In genomic region chrX:6505960-6506359, GRCh38 we compare ENCODE assay signal across 14 cellular contexts. TPM values are rescaled to one million over a fixed set of nuclear protein-coding genes. Genes with fewer than 3 reads are reported as not detected.
DNase-seq lines count a peak whose midpoint lies in the region; TF ChIP-seq lines count a peak whose summit lies in the region.
"Had no signal": no experiment of that assay in that cellular context is flagged by ENCODE, and none has a peak within 500 bp of the region (broad histone marks: within the 10 kb centered on the region; RNA-seq: fewer than 3 reads in every experiment).

No MANE protein-coding gene starts in this region.

- WGBS in mesendoderm (ENCODE audit: extremely low coverage, insufficient coverage, low lambda C conversion rate), result no CpG with 5 or more reads among the region's 2 CpGs
- WGBS in suprapubic skin, result 58% methylated on average over 2 of the region's 2 CpGs

- H4K8ac ChIP-seq in mesendoderm (ENCODE audit: low read depth, low read length), result no peak overlapping the region

- H3K79me1 ChIP-seq in mesendoderm (ENCODE audit: low read length), result no peaks in the 10 kb centered on the region

- TF ChIP-seq CTCF in suprapubic skin (IDR thresholded peaks at IDR 0.05), result no peak

- H3K4me1 ChIP-seq in mesendoderm (ENCODE audit: control insufficient read depth, low read depth, low read length) (no peaks in the 10 kb centered on the region), suprapubic skin (no peaks in the 10 kb centered on the region)
- H3K4me1 ChIP-seq: A549 had no signal

- H2BK5ac ChIP-seq in mesendoderm (ENCODE audit: low read length), result no peak overlapping the region

- H3K4me3 ChIP-seq in mesendoderm (ENCODE audit: low read length) (no peak overlapping the region), suprapubic skin (no peak overlapping the region)
- H3K4me3 ChIP-seq: A549 had no signal

- no peak overlapping the region for H2BK15ac ChIP-seq in mesendoderm (replicated peaks; ENCODE audit: low read depth)

- no peak overlapping the region for H3K4me2 ChIP-seq in mesendoderm (ENCODE audit: low read length)
- H3K4me2 ChIP-seq: A549 had no signal

- no peak overlapping the region for H3K56ac ChIP-seq in mesendoderm (ENCODE audit: low read length)

- DNase-seq in NCI-H524 (lab: John Stamatoyannopoulos, UW) (peak; percentile 0 to 60), NCI-H524 treated with DMSO at 0.1 percent for 48 hours (lab: John Stamatoyannopoulos, UW) (no peak), NCI-H748 treated with DMSO at 0.1 percent for 48 hours (lab: John Stamatoyannopoulos, UW) (peak; percentile 70), mesendoderm (peak; percentile 5), glomerular visceral epithelial cell (ENCODE audit: extremely low spot score) (no peak), DMS114 treated with DMSO at 0.1 percent for 48 hours (lab: John Stamatoyannopoulos, UW; ENCODE audit: unreplicated experiment) (no peak), suprapubic skin (ENCODE audit: low spot score in 2 of 2) (no peak)
- DNase-seq: COR-L47, NCI-H1694, NCI-H2171 treated with DMSO at 0.1 percent for 48 hours, NCI-H526, SIG-M5 had no signal

- no peak for TF ChIP-seq EP300 in suprapubic skin (IDR thresholded peaks at IDR 0.05)

- no peaks in the 10 kb centered on the region for H3K9me3 ChIP-seq in suprapubic skin
- H3K9me3 ChIP-seq: A549 had no signal

- H2AK5ac ChIP-seq in mesendoderm (ENCODE audit: low read length), result no peak overlapping the region

- H3K27me3 ChIP-seq in mesendoderm (ENCODE audit: insufficient read depth, low read length, poor library complexity) (no peaks in the 10 kb centered on the region), suprapubic skin (no peaks in the 10 kb centered on the region)

- no peak for TF ChIP-seq POLR2A in suprapubic skin (IDR thresholded peaks at IDR 0.05)

- H3K9ac ChIP-seq in mesendoderm (ENCODE audit: low read length), result no peak overlapping the region

- no peaks in the 10 kb centered on the region for H3K79me2 ChIP-seq in mesendoderm (ENCODE audit: control insufficient read depth, insufficient read depth, low read length)

- H2BK120ac ChIP-seq in mesendoderm (ENCODE audit: low read depth, low read length), result no peak overlapping the region

- H3K18ac ChIP-seq in mesendoderm (ENCODE audit: low read length), result no peak overlapping the region

- no peak overlapping the region for H3K23ac ChIP-seq in mesendoderm (ENCODE audit: low read length)

- no peaks in the 10 kb centered on the region for H3K36me3 ChIP-seq in mesendoderm (ENCODE audit: control insufficient read depth, insufficient read depth, low read length)
- no peaks in the 10 kb centered on the region for H3K36me3 ChIP-seq in suprapubic skin

- no peak overlapping the region for H3K4ac ChIP-seq in mesendoderm (ENCODE audit: low read depth, low read length)

- H3K27ac ChIP-seq in mesendoderm (ENCODE audit: low read depth, low read length) (no peak overlapping the region), suprapubic skin (no peak overlapping the region)
- H3K27ac ChIP-seq: A549 had no signal

- H4K5ac ChIP-seq in mesendoderm (ENCODE audit: low read length), result no peak overlapping the region

RNA-seq across cellular contexts. Expression of gene VCX3A, which starts 29.0 kb away (rescaled TPM):
- 0.51 TPM for polyA plus RNA-seq in mesendoderm (2013, experiment 1 of 2)
- polyA plus RNA-seq in mesendoderm (2013, experiment 2 of 2), result 0.53 TPM
- not detected for total RNA-seq in suprapubic skin
- polyA plus RNA-seq: A549, CD14-positive monocyte had no signal

Comparison
In these comparisons a context has a peak if more than half of its experiments do, and no peak if none do; other contexts are left out.
1. DNase-seq: peak in NCI-H524 (2 of 2), NCI-H748 treated with DMSO at 0.1 percent for 48 hours (single experiment) and mesendoderm (single experiment); none in NCI-H524 treated with DMSO at 0.1 percent for 48 hours (single experiment), glomerular visceral epithelial cell (single experiment), DMS114 treated with DMSO at 0.1 percent for 48 hours (single experiment) and suprapubic skin (0 of 2).